Comparison of ENCODE assay signal across 2 cellular contexts in genomic region chr1:31181515-31182343, GRCh38.
TF ChIP-seq lines count a peak whose summit lies in the region.

No MANE protein-coding gene starts in this region.

TF ChIP-seq in HEK293, 187 proteins besides CTCF, POLR2A, EP300 and RAD21 (continued from another document):
- TF ChIP-seq ZBTB26 (tag by site-specific recombination; optimal IDR thresholded peaks at IDR 0.05) (peak; percentile 34), KLF8 (tag by site-specific recombination; IDR thresholded peaks at IDR 0.05) (no peak), ZFHX2 (tag by site-specific recombination; conservative IDR thresholded peaks at IDR 0.05) (peak; percentile 89), GLIS1 (tag by site-specific recombination; IDR thresholded peaks at IDR 0.05) (peak; percentile 24), ZSCAN16 (tag by site-specific recombination; IDR thresholded peaks at IDR 0.05) (no peak), ZNF302 (tag by site-specific recombination; IDR thresholded peaks at IDR 0.05; ENCODE audit: low read depth) (no peak), ZBTB48 (tag by site-specific recombination; IDR thresholded peaks at IDR 0.05) (peak; percentile 44; the same call in 1 of the 2 replicates), HOXA7 (CRISPR knock-in tag; IDR thresholded peaks at IDR 0.05; ENCODE audit: borderline replicate concordance) (no peak), SP3 (tag by site-specific recombination; IDR thresholded peaks at IDR 0.05) (peak; percentile 33; the same call in 1 of the 2 replicates), BCL11A (tag by site-specific recombination; IDR thresholded peaks at IDR 0.05; ENCODE audit: low read depth) (peak; percentile 47; the same call in 1 of the 2 replicates), ZIC2 (tag by site-specific recombination; IDR thresholded peaks at IDR 0.05) (peak; percentile 16; the same call in 1 of the 2 replicates), ZNF398 (tag by site-specific recombination; IDR thresholded peaks at IDR 0.05) (peak; percentile 35; the same call in 1 of the 2 replicates), ZNF626 (tag by site-specific recombination; IDR thresholded peaks at IDR 0.05) (no peak), HOXC10 (CRISPR knock-in tag; IDR thresholded peaks at IDR 0.05) (peak; percentile 76; the same call in 1 of the 2 replicates), BCL11B (tag by site-specific recombination; IDR thresholded peaks at IDR 0.05; ENCODE audit: low read depth) (0 out of 2 replicates have a peak, but pooled peaks have one; percentile 36), ZBTB8A (tag by site-specific recombination; IDR thresholded peaks at IDR 0.05) (peak; percentile 70), HOXD13 (CRISPR knock-in tag; IDR thresholded peaks at IDR 0.05; ENCODE audit: borderline replicate concordance) (no peak), ZNF138 (tag by site-specific recombination; IDR thresholded peaks at IDR 0.05; ENCODE audit: borderline replicate concordance) (no peak), ZNF362 (tag by site-specific recombination; IDR thresholded peaks at IDR 0.05) (no peak), IKZF3 (tag by site-specific recombination; IDR thresholded peaks at IDR 0.05) (no peak), ZBTB7A (tag by site-specific recombination; IDR thresholded peaks at IDR 0.05; ENCODE audit: low read depth) (0 out of 2 replicates have a peak, but pooled peaks have one; percentile 37), ZNF2 (tag by site-specific recombination; IDR thresholded peaks at IDR 0.05) (0 out of 2 replicates have a peak, but pooled peaks have one; percentile 36), ZXDB (tag by site-specific recombination; IDR thresholded peaks at IDR 0.05) (peak; percentile 19; the same call in 1 of the 2 replicates), ZNF692 (tag by site-specific recombination; IDR thresholded peaks at IDR 0.05) (0 out of 2 replicates have a peak, but pooled peaks have one; percentile 21), PRDM6 (tag by site-specific recombination; IDR thresholded peaks at IDR 0.05) (no peak)

TF ChIP-seq in K562, 482 proteins besides CTCF, POLR2A, EP300 and RAD21 (continued from another document and continues in another):
- TF ChIP-seq HINFP (tag; conservative IDR thresholded peaks at IDR 0.05; ENCODE audit: low read depth): no peak
- TF ChIP-seq FOXK1 (CRISPR knock-in tag; IDR thresholded peaks at IDR 0.05; ENCODE audit: borderline replicate concordance): no peak
- TF ChIP-seq MTF1 (CRISPR knock-in tag; IDR thresholded peaks at IDR 0.05; ENCODE audit: borderline replicate concordance): no peak
- TF ChIP-seq FOXP4 (CRISPR knock-in tag; IDR thresholded peaks at IDR 0.05; ENCODE audit: borderline replicate concordance): no peak
- no peak for TF ChIP-seq FOXO4 (CRISPR knock-in tag; IDR thresholded peaks at IDR 0.05)
- peak in 1 of 2 experiments; percentile 23; a peak in 1 of 4 replicates for TF ChIP-seq NONO (IDR thresholded peaks at IDR 0.05; ENCODE audit: low read depth in 2 of 2, low read length in 1 of 2)
- no peak for TF ChIP-seq RBM34 (IDR thresholded peaks at IDR 0.05; ENCODE audit: borderline replicate concordance, insufficient read depth, low read length)
- no peak for TF ChIP-seq POLR3A (IDR thresholded peaks at IDR 0.05; ENCODE audit: borderline replicate concordance, extremely low read depth, insufficient read depth, insufficient read length)
- TF ChIP-seq SLC30A9 (CRISPR knock-in tag; IDR thresholded peaks at IDR 0.05): no peak
- TF ChIP-seq DMBX1 (CRISPR knock-in tag; IDR thresholded peaks at IDR 0.05; ENCODE audit: borderline replicate concordance): no peak
- TF ChIP-seq MLLT1 (IDR thresholded peaks at IDR 0.05): no peak
- no peak for TF ChIP-seq YBX1 (IDR thresholded peaks at IDR 0.05)
- TF ChIP-seq TCFL5 (CRISPR knock-in tag; conservative IDR thresholded peaks at IDR 0.05): no peak
- no peak for TF ChIP-seq ZBTB33 (CRISPR knock-in tag; IDR thresholded peaks at IDR 0.05)
- no peak for TF ChIP-seq HDAC3 (IDR thresholded peaks at IDR 0.05; ENCODE audit: borderline replicate concordance, partially characterized antibody)
- TF ChIP-seq ZNF384 (IDR thresholded peaks at IDR 0.05; ENCODE audit: low read depth, low read length): no peak
- no peak for TF ChIP-seq ZNF75A (CRISPR knock-in tag; IDR thresholded peaks at IDR 0.05)
- TF ChIP-seq SMAD4 (CRISPR knock-in tag; conservative IDR thresholded peaks at IDR 0.05): peak; percentile 72
- TF ChIP-seq ZC3H8 (IDR thresholded peaks at IDR 0.05): no peak
- no peak; a peak in 1 of 4 replicates for TF ChIP-seq ARNT (IDR thresholded peaks at IDR 0.05)
- peak in 1 of 2 experiments; percentile 72; a peak in 1 of 4 replicates for TF ChIP-seq TEAD1 (CRISPR knock-in tag; IDR thresholded peaks at IDR 0.05)
- TF ChIP-seq ZNF23 (CRISPR knock-in tag; IDR thresholded peaks at IDR 0.05): no peak
- TF ChIP-seq GABPA (tag; conservative IDR thresholded peaks at IDR 0.05; ENCODE audit: low read depth): no peak
- TF ChIP-seq PKNOX1 (IDR thresholded peaks at IDR 0.05): no peak
- peak in 1 of 2 experiments; percentile 22; a peak in 1 of 4 replicates for TF ChIP-seq KDM4B (IDR thresholded peaks at IDR 0.05; ENCODE audit: borderline replicate concordance in 2 of 2, low read depth in 1 of 2)
- TF ChIP-seq HDAC6 (IDR thresholded peaks at IDR 0.05; ENCODE audit: low read depth, low read length): no peak
- no peak for TF ChIP-seq ZNF639 (CRISPR knock-in tag; conservative IDR thresholded peaks at IDR 0.05 in 1 of 2, IDR thresholded peaks at IDR 0.05 in 1 of 2)
- TF ChIP-seq ZBTB12 (CRISPR knock-in tag; IDR thresholded peaks at IDR 0.05): 0 out of 2 replicates have a peak, but pooled peaks have one; percentile 22
- peak; percentile 80; the same call in 1 of the 2 replicates for TF ChIP-seq CREB3L1 (IDR thresholded peaks at IDR 0.05; ENCODE audit: borderline replicate concordance, low read depth)
- TF ChIP-seq ZNF217 (CRISPR knock-in tag; IDR thresholded peaks at IDR 0.05): 0 out of 2 replicates have a peak, but pooled peaks have one; percentile 7
- no peak for TF ChIP-seq THRA (IDR thresholded peaks at IDR 0.05)
- TF ChIP-seq MBD2 (IDR thresholded peaks at IDR 0.05; ENCODE audit: borderline replicate concordance, low read depth): no peak
- no peak for TF ChIP-seq RBM15 (IDR thresholded peaks at IDR 0.05; ENCODE audit: insufficient read depth, low read length)
- TF ChIP-seq ZSCAN32 (CRISPR knock-in tag; IDR thresholded peaks at IDR 0.05): no peak
